Comparison of ENCODE assay signal across 29 cellular contexts in genomic region chr1:202251424-202252256, GRCh38. TPM values are rescaled to one million over a fixed set of nuclear protein-coding genes. Genes with fewer than 3 reads are reported as not detected.
DNase-seq lines count a peak whose midpoint lies in the region; ATAC-seq, FAIRE-seq and TF ChIP-seq lines count a peak whose summit lies in the region.
"Had no signal": no experiment of that assay in that cellular context is flagged by ENCODE, and none has a peak within 500 bp of the region (broad histone marks: within the 10 kb centered on the region; RNA-seq: fewer than 3 reads in every experiment).

No MANE protein-coding gene starts in this region.

- no peaks in the 10 kb centered on the region for H3K9me2 ChIP-seq in GM23338 (ENCODE audit: insufficient read depth)

- no peak overlapping the region for H3K4me3 ChIP-seq in GM23338
- no peak overlapping the region for H3K4me3 ChIP-seq in neural progenitor cell
- H3K4me3 ChIP-seq: cardiac muscle cell, esophagus muscularis mucosa, heart left ventricle, lung, transverse colon had no signal

- H3F3A ChIP-seq in GM23338 (replicated peaks; ENCODE audit: low read depth) (no peaks in the 10 kb centered on the region), neural progenitor cell (ENCODE audit: low read depth) (no peaks in the 10 kb centered on the region)

- no peaks in the 10 kb centered on the region for H3K9me3 ChIP-seq in neural progenitor cell (ENCODE audit: low read depth)
- H3K9me3 ChIP-seq: esophagus muscularis mucosa, heart left ventricle, transverse colon had no signal

- H3K4me1 ChIP-seq in GM23338 (ENCODE audit: insufficient read depth) (peaks cover 8% of the 10 kb centered on the region), neural progenitor cell (peaks cover 9% of the 10 kb centered on the region)
- H3K4me1 ChIP-seq: esophagus muscularis mucosa, foreskin keratinocyte, heart left ventricle, transverse colon had no signal

- H3K4me2 ChIP-seq in GM23338 (no peak overlapping the region), neural progenitor cell (no peak overlapping the region)

- TF ChIP-seq POLR2A in GM12892 (IDR thresholded peaks at IDR 0.05; ENCODE audit: low read depth, low read length): no peak

- DNase-seq in activated CD8-positive, alpha-beta memory T cell treated with anti-CD3 and anti-CD28 coated beads, Interleukin-2, amount 10 ng/mL, durations not matched to agents 7 days and 5 days: no peak
- DNase-seq in activated CD8-positive, alpha-beta memory T cell treated with anti-CD3 and anti-CD28 coated beads for 24 hours: no peak
- no peak for DNase-seq in GM23338 (ENCODE audit: low spot score)
- no peak for DNase-seq in WTC11 (ENCODE audit: low spot score)
- DNase-seq in neural progenitor cell (ENCODE audit: low spot score): no peak
- no peak for DNase-seq in GM12892 (ENCODE audit: insufficient read length)
- no peak for DNase-seq in NCI-H446 treated with DMSO at 0.1 percent for 48 hours (lab: John Stamatoyannopoulos, UW)
- no peak for DNase-seq in activated CD4-positive, alpha-beta T cell treated with anti-CD3 and anti-CD28 coated beads, Interleukin-2, amount 50 U/mL, for 4 hours
- DNase-seq: CD8-positive, alpha-beta memory T cell; DMS 273 treated with DMSO at 0.1 percent for 48 hours; EL; foreskin keratinocyte; heart left ventricle; NCI-H1105; NCI-H2029 treated with DMSO at 0.1 percent for 48 hours; NCI-H226; NCI-H774; T-cell; transverse colon had no signal

- H3K36me3 ChIP-seq in GM23338 (ENCODE audit: insufficient read depth) (no peaks in the 10 kb centered on the region), neural progenitor cell (no peaks in the 10 kb centered on the region)
- H3K36me3 ChIP-seq: cardiac muscle cell, esophagus muscularis mucosa, heart left ventricle, transverse colon had no signal

- peaks cover 19% of the 10 kb centered on the region for H3K27me3 Mint-ChIP-seq in activated CD8-positive, alpha-beta memory T cell treated with anti-CD3 and anti-CD28 coated beads, Interleukin-2, amount 10 ng/mL, durations not matched to agents 7 days and 5 days
- H3K27me3 Mint-ChIP-seq in GM23338 (ENCODE audit: insufficient read depth, low read depth, poor library complexity) (peaks cover 7% of the 10 kb centered on the region), WTC11 (ENCODE audit: low read depth) (peaks cover 6% of the 10 kb centered on the region), neural progenitor cell (ENCODE audit: insufficient read depth, low read depth) (peaks cover 7% of the 10 kb centered on the region)

- POLR2A ChIA-PET in WTC11 (lab: Charles Lee): no interaction called here

- ATAC-seq in activated CD8-positive, alpha-beta memory T cell treated with anti-CD3 and anti-CD28 coated beads, Interleukin-2, amount 10 ng/mL, durations not matched to agents 7 days and 5 days: peak; percentile 12
- ATAC-seq in GM23338 (peak; percentile 26; the same call in 2 of the 3 replicates), WTC11 (no peak)
- ATAC-seq: foreskin keratinocyte, heart left ventricle, sciatic nerve, T-cell had no signal

- no peak overlapping the region for H3K27ac Mint-ChIP-seq in activated CD8-positive, alpha-beta memory T cell treated with anti-CD3 and anti-CD28 coated beads, Interleukin-2, amount 10 ng/mL, durations not matched to agents 7 days and 5 days
- H3K27ac Mint-ChIP-seq in GM23338 (no peak overlapping the region), WTC11 (no peak overlapping the region), neural progenitor cell (no peak overlapping the region)
- H3K27ac Mint-ChIP-seq: activated naive CD4-positive, alpha-beta T cell treated with anti-CD3 and anti-CD28 coated beads, Interleukin-2, amount 50 U/mL, for 72 hours; activated T-helper 1 cell treated with anti-CD3 and anti-CD28 coated beads, Interleukin-12 subunit alpha, Interleukin-12 subunit beta, Interleukin-2, Interleukin-4 antibody, amounts not matched to agents 30 ng/mL and 10 ng/mL and 1 ng/mL, durations not matched to agents 14 hours and 24 hours and 36 hours had no signal

- TF ChIP-seq CTCF in GM23338 (conservative IDR thresholded peaks at IDR 0.05; ENCODE audit: low read depth in 2 of 2) (no peak), WTC11 (IDR thresholded peaks at IDR 0.05) (no peak), neural progenitor cell (IDR thresholded peaks at IDR 0.05) (no peak)

- H4K20me1 ChIP-seq in GM23338 (replicated peaks; ENCODE audit: insufficient read depth) (no peaks in the 10 kb centered on the region), neural progenitor cell (ENCODE audit: low read depth) (no peaks in the 10 kb centered on the region)

- no peak overlapping the region for H3K4me3 Mint-ChIP-seq in activated CD8-positive, alpha-beta memory T cell treated with anti-CD3 and anti-CD28 coated beads, Interleukin-2, amount 10 ng/mL, durations not matched to agents 7 days and 5 days
- H3K4me3 Mint-ChIP-seq in GM23338 (no peak overlapping the region), WTC11 (no peak overlapping the region), neural progenitor cell (no peak overlapping the region)
- H3K4me3 Mint-ChIP-seq: activated T-helper 1 cell treated with anti-CD3 and anti-CD28 coated beads, Interleukin-12 subunit alpha, Interleukin-12 subunit beta, Interleukin-2, Interleukin-4 antibody, amounts not matched to agents 30 ng/mL and 10 ng/mL and 1 ng/mL, durations not matched to agents 14 hours and 24 hours and 36 hours; CD8-positive, alpha-beta memory T cell; T-cell had no signal

- no peak overlapping the region for H2AFZ ChIP-seq in GM23338
- peak overlapping the region; percentile 46 for H2AFZ ChIP-seq in neural progenitor cell (replicated peaks)

- no peaks in the 10 kb centered on the region for H3K27me3 ChIP-seq in GM23338 (ENCODE audit: insufficient read depth)
- H3K27me3 ChIP-seq in neural progenitor cell: no peaks in the 10 kb centered on the region
- H3K27me3 ChIP-seq: cardiac muscle cell, transverse colon had no signal

- H3K79me2 ChIP-seq in GM23338 (replicated peaks; ENCODE audit: insufficient read depth): no peaks in the 10 kb centered on the region
- H3K79me2 ChIP-seq in neural progenitor cell (ENCODE audit: low read depth): no peaks in the 10 kb centered on the region

- CTCF ChIA-PET in activated CD8-positive, alpha-beta memory T cell treated with anti-CD3 and anti-CD28 coated beads, Interleukin-2, amount 10 ng/mL, durations not matched to agents 7 days and 5 days (lab: Charles Lee): interaction anchor here (1.8 kb wide), 1 partner anchor 15 kb away, joined by 5 read pairs; no protein-coding TSS in a partner anchor
- CTCF ChIA-PET in WTC11 (lab: Charles Lee): interaction anchor here (1.3 to 1.8 kb wide), 3 partner anchors 15 to 68 kb away, joined by 3 to 4 read pairs (median 3); no protein-coding TSS in a partner anchor

- FAIRE-seq in GM12892 (lab: Jason Lieb, UNC): no peak
- FAIRE-seq: A204.1, H1, TTC549 had no signal

- no peak overlapping the region for H3K27ac ChIP-seq in GM23338 (ENCODE audit: low read depth)
- H3K27ac ChIP-seq in neural progenitor cell: no peak overlapping the region
- H3K27ac ChIP-seq: cardiac muscle cell, esophagus muscularis mucosa, foreskin keratinocyte, heart left ventricle, transverse colon had no signal

- H3K9me3 Mint-ChIP-seq in activated CD8-positive, alpha-beta memory T cell treated with anti-CD3 and anti-CD28 coated beads, Interleukin-2, amount 10 ng/mL, durations not matched to agents 7 days and 5 days (ENCODE audit: low read depth): no peaks in the 10 kb centered on the region
- H3K9me3 Mint-ChIP-seq in GM23338 (no peaks in the 10 kb centered on the region), WTC11 (no peaks in the 10 kb centered on the region), neural progenitor cell (no peaks in the 10 kb centered on the region)
- H3K9me3 Mint-ChIP-seq: activated naive CD4-positive, alpha-beta T cell treated with anti-CD3 and anti-CD28 coated beads, Interleukin-2, amount 50 U/mL, for 72 hours; activated T-helper 1 cell treated with anti-CD3 and anti-CD28 coated beads, Interleukin-12 subunit alpha, Interleukin-12 subunit beta, Interleukin-2, Interleukin-4 antibody, amounts not matched to agents 30 ng/mL and 10 ng/mL and 1 ng/mL, durations not matched to agents 14 hours and 24 hours and 36 hours; CD8-positive, alpha-beta memory T cell; T-cell had no signal

- H3K4me1 Mint-ChIP-seq in activated CD8-positive, alpha-beta memory T cell treated with anti-CD3 and anti-CD28 coated beads, Interleukin-2, amount 10 ng/mL, durations not matched to agents 7 days and 5 days: no peaks in the 10 kb centered on the region
- H3K4me1 Mint-ChIP-seq in GM23338 (peaks cover 25% of the 10 kb centered on the region), WTC11 (peaks cover 11% of the 10 kb centered on the region), neural progenitor cell (peaks cover 4% of the 10 kb centered on the region)
- H3K4me1 Mint-ChIP-seq: T-cell had no signal

- no peak overlapping the region for H3K9ac ChIP-seq in neural progenitor cell

- H3K36me3 Mint-ChIP-seq in activated CD8-positive, alpha-beta memory T cell treated with anti-CD3 and anti-CD28 coated beads, Interleukin-2, amount 10 ng/mL, durations not matched to agents 7 days and 5 days: no peaks in the 10 kb centered on the region
- H3K36me3 Mint-ChIP-seq in GM23338 (ENCODE audit: low read depth) (no peaks in the 10 kb centered on the region), WTC11 (no peaks in the 10 kb centered on the region), neural progenitor cell (no peaks in the 10 kb centered on the region)
- H3K36me3 Mint-ChIP-seq: activated naive CD4-positive, alpha-beta T cell treated with anti-CD3 and anti-CD28 coated beads, Interleukin-2, amount 50 U/mL, for 72 hours; T-cell had no signal

TF ChIP-seq in GM23338, 12 proteins besides CTCF, POLR2A, EP300 and RAD21 (continues in another document):
- TF ChIP-seq ZNF114 (CRISPR knock-in tag; IDR thresholded peaks at IDR 0.05) (no peak), NANOG (IDR thresholded peaks at IDR 0.05; ENCODE audit: borderline replicate concordance) (no peak), CREB1 (CRISPR knock-in tag; IDR thresholded peaks at IDR 0.05; ENCODE audit: low read depth) (no peak), JUNB (IDR thresholded peaks at IDR 0.05; ENCODE audit: unreplicated experiment) (no peak)

TF ChIP-seq in WTC11, 78 proteins besides CTCF, POLR2A, EP300 and RAD21 (continues in another document):
- TF ChIP-seq, protein P1, sequence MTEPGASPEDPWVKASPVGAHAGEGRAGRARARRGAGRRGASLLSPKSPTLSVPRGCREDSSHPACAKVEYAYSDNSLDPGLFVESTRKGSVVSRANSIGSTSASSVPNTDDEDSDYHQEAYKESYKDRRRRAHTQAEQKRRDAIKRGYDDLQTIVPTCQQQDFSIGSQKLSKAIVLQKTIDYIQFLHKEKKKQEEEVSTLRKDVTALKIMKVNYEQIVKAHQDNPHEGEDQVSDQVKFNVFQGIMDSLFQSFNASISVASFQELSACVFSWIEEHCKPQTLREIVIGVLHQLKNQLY (CRISPR knock-in tag; IDR thresholded peaks at IDR 0.05): no peak

RNA-seq across cellular contexts. Expression of gene LGR6, which starts 58.0 kb away (rescaled TPM):
- under 1 TPM in 1 of 2 experiments, not detected in 1; 0.26 TPM for total RNA-seq in activated CD8-positive, alpha-beta memory T cell treated with anti-CD3 and anti-CD28 coated beads, Interleukin-2, amount 10 ng/mL, durations not matched to agents 7 days and 5 days
- total RNA-seq in GM23338 (2014; rRNA removed; shearing (Covaris generic)): 0.58 and 0.66 TPM in 2 replicates
- polyA plus RNA-seq in GM23338 (2016; fragmentation: Nextera tagmentation; extraction: Ambion mirVana): 0.89 and 0.96 TPM in 2 replicates
- 0.78 to 1.1 TPM (median 1.1 TPM) in 3 replicates for total RNA-seq in WTC11 (2021)
- 0.25 TPM in 1 of 2 replicates, not detected in the other for total RNA-seq in neural progenitor cell (ENCODE audit: low replicate concordance)
- not detected for polyA plus RNA-seq in GM12892 (2012; ENCODE audit: missing spikeins)
- total RNA-seq: activated T-helper 1 cell treated with anti-CD3 and anti-CD28 coated beads, Interleukin-12 subunit alpha, Interleukin-12 subunit beta, Interleukin-2, Interleukin-4 antibody, amounts not matched to agents 30 ng/mL and 10 ng/mL and 1 ng/mL, durations not matched to agents 14 hours and 24 hours and 36 hours; cardiac muscle cell; SK-MEL-5 had no signal
